Comparison of ENCODE assay signal across 24 cellular contexts in the genomic region with DNA sequence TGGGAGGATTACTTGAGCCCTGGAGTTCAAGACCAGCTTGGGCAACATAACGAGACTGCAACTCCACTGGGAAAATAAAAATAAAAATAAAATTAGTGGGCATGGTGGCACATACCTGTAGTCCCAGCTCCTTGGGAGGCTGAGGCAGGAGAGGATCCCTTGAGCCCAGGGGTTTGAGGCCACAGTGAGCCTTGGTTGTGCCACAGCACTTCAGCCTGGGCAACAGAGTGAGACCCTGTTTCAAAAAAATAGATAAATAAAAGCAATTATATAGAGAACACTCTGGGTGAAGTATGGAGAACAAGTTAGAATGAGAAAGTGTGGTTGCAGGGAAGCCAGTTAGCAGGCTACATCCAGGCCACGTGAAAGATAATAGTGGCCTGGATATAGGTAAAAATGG.
"Had no signal": no experiment of that assay in that cellular context is flagged by ENCODE, and none has a peak within 500 bp of the region (broad histone marks: within the 10 kb centered on the region; RNA-seq: fewer than 3 reads in every experiment).

No MANE protein-coding gene starts in this region.

- H3K27me3 Mint-ChIP-seq: progenitor cell of endocrine pancreas; stimulated activated naive CD8-positive, alpha-beta T cell treated with anti-CD3 and anti-CD28 coated beads, Interleukin-15, amount 100 ng/mL, for 72 hours had no signal

- H3K4me1 ChIP-seq: gastrocnemius medialis, neural progenitor cell, parathyroid adenoma, vagina had no signal

- H3K4me1 Mint-ChIP-seq: stimulated activated naive CD8-positive, alpha-beta T cell treated with anti-CD3 and anti-CD28 coated beads, Interleukin-15, amount 100 ng/mL, for 72 hours had no signal

- DNase-seq: cortex of kidney; effector CD4-positive, alpha-beta T cell; foreskin fibroblast; gastrocnemius medialis; head of caudate nucleus; mucosa of descending colon; naive B cell; right lobe of liver; small intestine; stimulated activated CD4-positive, alpha-beta T cell treated with anti-CD3 and anti-CD28 coated beads, Interleukin-15, amount 100 ng/mL, for 24 hours; stimulated activated CD4-positive, alpha-beta T cell treated with anti-CD3 and anti-CD28 coated beads, Interleukin-2, amount 100 ng/mL, for 48 hours; stimulated activated naive CD4-positive, alpha-beta T cell; stimulated activated naive CD8-positive, alpha-beta T cell treated with anti-CD3 and anti-CD28 coated beads, Interleukin-15, amount 100 ng/mL, for 72 hours; transverse colon had no signal

- H3K27ac Mint-ChIP-seq: memory B cell, nephron, progenitor cell of endocrine pancreas had no signal

- H3K27ac ChIP-seq: epithelial cell of prostate, gastrocnemius medialis, neural progenitor cell, parathyroid adenoma, right lobe of liver, transverse colon, vagina had no signal

- H3K4me3 ChIP-seq: gastrocnemius medialis, lung, mucosa of descending colon, neural progenitor cell, right lobe of liver, suprapubic skin, transverse colon, vagina had no signal

- H2AFZ ChIP-seq: neural progenitor cell, parathyroid adenoma had no signal

- H3K4me2 ChIP-seq: neural progenitor cell had no signal

- ATAC-seq: gastrocnemius medialis; mucosa of descending colon; stimulated activated naive CD8-positive, alpha-beta T cell treated with anti-CD3 and anti-CD28 coated beads, Interleukin-15, amount 100 ng/mL, for 72 hours had no signal

- H3K9ac ChIP-seq: neural progenitor cell, parathyroid adenoma had no signal

- H3K36me3 Mint-ChIP-seq: memory B cell, naive B cell had no signal

- H3K27me3 ChIP-seq: gastrocnemius medialis, neural progenitor cell, right lobe of liver, suprapubic skin, transverse colon, vagina had no signal

- H3K9me3 ChIP-seq: gastrocnemius medialis, mucosa of descending colon, right lobe of liver, suprapubic skin, transverse colon, vagina had no signal

- H3K4me3 Mint-ChIP-seq: memory B cell; mesothelial cell of epicardium; naive B cell; nephron; neural progenitor cell; stimulated activated naive CD8-positive, alpha-beta T cell treated with anti-CD3 and anti-CD28 coated beads, Interleukin-15, amount 100 ng/mL, for 72 hours had no signal

- H3K9me3 Mint-ChIP-seq: memory B cell; naive B cell; stimulated activated naive CD8-positive, alpha-beta T cell treated with anti-CD3 and anti-CD28 coated beads, Interleukin-15, amount 100 ng/mL, for 72 hours had no signal

- H3K36me3 ChIP-seq: gastrocnemius medialis, right lobe of liver, suprapubic skin, transverse colon, vagina had no signal

- H3K79me2 ChIP-seq: parathyroid adenoma had no signal
